In the genomic region with DNA sequence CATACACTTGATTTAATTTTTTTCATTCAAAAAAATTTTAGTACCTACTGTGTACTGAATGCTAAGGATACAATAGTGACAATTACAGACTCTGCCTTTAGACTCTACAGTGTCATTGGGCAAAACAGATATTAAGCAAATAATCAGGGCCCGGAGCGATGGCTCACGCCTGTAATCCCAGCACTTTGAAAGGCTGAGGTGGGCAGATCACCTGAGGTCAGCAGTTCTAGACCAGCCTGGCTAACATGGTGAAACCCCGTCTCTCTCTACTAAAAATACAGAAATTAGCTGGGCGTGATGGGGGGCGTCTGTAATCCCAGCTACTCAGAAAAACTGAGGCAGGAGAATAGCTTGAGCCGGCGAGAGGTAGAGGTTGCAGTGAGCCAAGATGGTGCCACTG, we compare ENCODE assay signal across 10 cellular contexts. TPM values are rescaled to one million over a fixed set of nuclear protein-coding genes. Genes with fewer than 3 reads are reported as not detected.
DNase-seq lines count a peak whose midpoint lies in the region; TF ChIP-seq lines count a peak whose summit lies in the region.
"Had no signal": no experiment of that assay in that cellular context is flagged by ENCODE, and none has a peak within 500 bp of the region (broad histone marks: within the 10 kb centered on the region; RNA-seq: fewer than 3 reads in every experiment).

No MANE protein-coding gene starts in this region.

- BruUV-seq in mammary epithelial cell (replicated peaks; lab: Mats Ljungman, UMichigan), result no TSS peak

- H3K4me1 ChIP-seq in mammary epithelial cell (ENCODE audit: insufficient read depth, low read length) (peaks cover 25% of the 10 kb centered on the region), mucosa of rectum (ENCODE audit: control insufficient read depth in 2 of 2, insufficient read depth in 2 of 2, low read length in 2 of 2) (peaks cover 5 to 7% of the 10 kb centered on the region in 2 donors)

- H3K27me3 Mint-ChIP-seq in IgD-negative memory B cell, result peaks cover 5% of the 10 kb centered on the region

- H3K9me3 Mint-ChIP-seq in IgD-negative memory B cell, result no peaks in the 10 kb centered on the region

- no peaks in the 10 kb centered on the region for H3K9me3 ChIP-seq in AG04450 (ENCODE audit: control insufficient read depth, insufficient read depth, low read length)
- H3K9me3 ChIP-seq in mammary epithelial cell (replicated peaks; ENCODE audit: insufficient read depth, low read length), result no peaks in the 10 kb centered on the region
- H3K9me3 ChIP-seq in mucosa of rectum (ENCODE audit: control insufficient read depth in 2 of 2, low read length in 2 of 2), result no peaks in the 10 kb centered on the region

- H3K27me3 ChIP-seq in AG04450 (ENCODE audit: control insufficient read depth, insufficient read depth, low read length) (no peaks in the 10 kb centered on the region), mammary epithelial cell (ENCODE audit: insufficient read depth, low read length) (no peaks in the 10 kb centered on the region), mucosa of rectum (ENCODE audit: control insufficient read depth in 2 of 2, insufficient read depth in 2 of 2, low read length in 2 of 2) (no peaks in the 10 kb centered on the region)

- no peaks in the 10 kb centered on the region for H4K20me1 ChIP-seq in mammary epithelial cell (ENCODE audit: insufficient read depth, low read length)

- H3K4me2 ChIP-seq in mammary epithelial cell (ENCODE audit: insufficient read depth, low read depth, low read length), result peak overlapping the region; percentile 99

- peaks cover 17 to 21% (median 18%) of the 10 kb centered on the region in 3 donors for H3K4me1 Mint-ChIP-seq in IgD-negative memory B cell

- H3K9ac ChIP-seq in mammary epithelial cell (ENCODE audit: insufficient read depth, low read length) (no peak overlapping the region), mucosa of rectum (ENCODE audit: low read depth in 1 of 2, low read length in 2 of 2) (no peak overlapping the region)

- POLR2A ChIA-PET in AG04450 (lab: Yijun Ruan, JAX), result interaction anchor here (0.9 to 2.2 kb wide), 2 partner anchors 15 to 143 kb away, joined by 3 to 10 read pairs; a partner anchor contains a TSS

- in situ Hi-C loops in mammary epithelial cell (cut with MboI; ENCODE audit: low sequenced_read_pairs in 2 of 2), result no loop called here

- TF ChIP-seq CTCF in AG04450 (IDR thresholded peaks at IDR 0.05; ENCODE audit: low read depth, low read length), result no peak
- TF ChIP-seq CTCF in mammary epithelial cell (conservative IDR thresholded peaks at IDR 0.05 in 1 of 2, IDR thresholded peaks at IDR 0.05 in 1 of 2; ENCODE audit: extremely low read depth in 1 of 2, insufficient read depth in 1 of 2, low read depth in 1 of 2, low read length in 2 of 2), result no peak

- intact Hi-C loops in mammary epithelial cell (cut with micrococcal nuclease), result loop anchor here (1.0 to 5.0 kb wide), 3 partner anchors 14 to 141 kb away; a partner anchor contains a TSS

- no peak for DNase-seq in AG04450 (ENCODE audit: low read depth, low spot score)
- DNase-seq in mammary epithelial cell, result no peak
- DNase-seq in activated CD8-positive, alpha-beta memory T cell treated with anti-CD3 and anti-CD28 coated beads, Interleukin-2, amount 50 U/mL, for 4 hours, result no peak
- DNase-seq in cerebellar cortex (ENCODE audit: low spot score), result no peak
- no peak for DNase-seq in GF-D8 (lab: John Stamatoyannopoulos, UW)
- no peak for DNase-seq in NCI-H146 treated with DMSO at 0.1 percent for 48 hours (lab: John Stamatoyannopoulos, UW; ENCODE audit: unreplicated experiment)
- DNase-seq: activated CD4-positive, alpha-beta T cell treated with anti-CD3 and anti-CD28 coated beads for 36 hours; NCI-H510A had no signal

- no peak overlapping the region for H3K27ac ChIP-seq in AG04450 (ENCODE audit: low read depth, low read length)
- peak overlapping the region; percentile 86 for H3K27ac ChIP-seq in mammary epithelial cell (ENCODE audit: insufficient read depth, low read depth, low read length)
- H3K27ac ChIP-seq in mucosa of rectum (ENCODE audit: low read depth in 2 of 2, low read length in 2 of 2), result no peak overlapping the region

- peaks cover 4% of the 10 kb centered on the region for H3K36me3 Mint-ChIP-seq in IgD-negative memory B cell

- dilution Hi-C loops in mammary epithelial cell (cut with HindIII; ENCODE audit: low sequenced_read_pairs), result no loop called here

- CTCF ChIA-PET in AG04450 (lab: Charles Lee), result interaction anchor here (0.5 to 4.9 kb wide), 2 partner anchors 15 to 536 kb away, joined by 4 to 37 read pairs; a partner anchor contains a TSS
- CTCF ChIA-PET in mammary epithelial cell (lab: Charles Lee; ENCODE audit: low non-redundant PET), result no interaction called here

- peak overlapping the region in 3 of 4 donors; percentile 38 to 90 (median 46) for H3K4me3 Mint-ChIP-seq in IgD-negative memory B cell

- peaks cover 59% of the 10 kb centered on the region for H3K79me2 ChIP-seq in mammary epithelial cell (ENCODE audit: insufficient read depth, low read length)

- WGBS in mammary epithelial cell (ENCODE audit: low coverage, missing lambda C conversion rate), result 82% methylated on average over 8 of the region's 8 CpGs

- H2AFZ ChIP-seq in mammary epithelial cell (ENCODE audit: low read depth, low read length), result no peak overlapping the region

- no peak overlapping the region for H3K27ac Mint-ChIP-seq in IgD-negative memory B cell

- H3K4me3 ChIP-seq in AG04450 (ENCODE audit: low read depth, low read length) (peak overlapping the region; percentile 80), mammary epithelial cell (replicated peaks in 1 of 3; ENCODE audit: insufficient read depth in 1 of 3, low read depth in 2 of 3, low read length in 3 of 3) (peak overlapping the region; percentile 90 to 99 (median 97)), mucosa of rectum (ENCODE audit: low read length in 2 of 2) (peak overlapping the region; percentile 81 to 92)

- H3K36me3 ChIP-seq in mammary epithelial cell (ENCODE audit: insufficient read depth, low read length), result no peaks in the 10 kb centered on the region
- no peaks in the 10 kb centered on the region for H3K36me3 ChIP-seq in mucosa of rectum (ENCODE audit: control insufficient read depth in 2 of 2, insufficient read depth in 2 of 2, low read length in 2 of 2)

RNA-seq across cellular contexts. Expression of a gene that starts 1.4 kb away (rescaled TPM):
- polyA plus RNA-seq in AG04450 (2011; rRNA removed) (9.0 and 13.1 TPM in 2 replicates), IgD-negative memory B cell (16.6 TPM), mammary epithelial cell (7.9 TPM)
- 4.2 and 5.0 TPM in 2 replicates for polyA minus RNA-seq in AG04450 (2011; rRNA and poly(A)+ RNA removed)
- total RNA-seq in mammary epithelial cell, result 10 to 100 TPM; 18.7 to 19.1 TPM
- polyA minus RNA-seq in mammary epithelial cell, result 7.5 TPM

RNA-seq across cellular contexts. Expression of a gene that starts 14.7 kb away (rescaled TPM):
- polyA plus RNA-seq in AG04450 (2011; rRNA removed), result 4.5 and 6.0 TPM in 2 replicates
- 8.6 and 12.3 TPM in 2 replicates for polyA minus RNA-seq in AG04450 (2011; rRNA and poly(A)+ RNA removed)
- polyA plus RNA-seq in IgD-negative memory B cell, result 12.4 TPM
- 10 to 100 TPM; 14.0 to 16.4 TPM for total RNA-seq in mammary epithelial cell
- 1.5 TPM for polyA plus RNA-seq in mammary epithelial cell
- polyA minus RNA-seq in mammary epithelial cell, result 0.52 TPM
